In the genomic region with DNA sequence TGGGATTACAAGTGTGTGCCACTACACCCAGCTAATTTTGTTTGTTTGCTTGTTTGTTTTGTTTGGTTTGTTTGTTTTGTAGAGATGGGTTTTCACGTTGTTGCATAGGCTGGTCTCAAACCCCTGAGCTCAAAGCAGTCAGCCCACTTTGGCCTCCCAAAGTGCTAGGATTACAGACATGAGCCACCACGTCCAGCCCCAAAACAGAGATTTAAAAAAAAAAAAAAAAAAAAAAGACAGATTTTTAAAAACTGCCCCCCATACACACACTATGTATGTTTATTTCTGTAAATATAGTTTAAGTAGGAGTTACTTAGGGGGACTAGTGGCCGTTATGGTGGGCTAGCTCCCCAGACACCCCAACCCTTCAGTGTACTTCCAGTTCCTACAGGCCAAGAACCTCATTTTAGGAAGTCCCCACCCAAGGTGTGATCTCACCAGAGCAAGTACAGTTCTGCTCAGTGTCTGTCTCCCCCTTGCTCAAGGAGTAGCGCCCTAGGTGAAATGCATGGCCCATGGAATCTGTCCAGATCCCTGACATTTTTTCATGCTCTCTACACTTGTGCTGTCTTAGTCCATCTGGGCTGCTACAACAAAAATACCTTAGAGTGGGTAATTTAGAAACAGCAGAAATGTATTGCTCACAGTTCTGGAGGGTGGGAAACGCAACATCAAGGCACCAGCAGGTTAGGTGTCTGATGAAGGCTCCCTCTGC, we compare ENCODE assay signal across 12 cellular contexts. TPM values are rescaled to one million over a fixed set of nuclear protein-coding genes. Genes with fewer than 3 reads are reported as not detected.
DNase-seq lines count a peak whose midpoint lies in the region; ATAC-seq, FAIRE-seq and TF ChIP-seq lines count a peak whose summit lies in the region.
"Had no signal": no experiment of that assay in that cellular context is flagged by ENCODE, and none has a peak within 500 bp of the region (broad histone marks: within the 10 kb centered on the region; RNA-seq: fewer than 3 reads in every experiment).

No MANE protein-coding gene starts in this region.

- ATAC-seq in RWPE2 (ENCODE audit: low read depth): no peak
- ATAC-seq in HG02571 (IDR thresholded peaks at IDR 0.05; ENCODE audit: unreplicated experiment): no peak

- H3K4me1 ChIP-seq in RWPE2 (ENCODE audit: insufficient read depth, poor library complexity, severe bottlenecking): peaks cover 57% of the 10 kb centered on the region

- H3K4me1 Mint-ChIP-seq in CD14-positive monocyte (peaks cover 55% of the 10 kb centered on the region), immature natural killer cell (peaks cover 50% of the 10 kb centered on the region in 2 donors)

- DNase-seq in CD14-positive monocyte (ENCODE audit: low spot score) (peak; percentile 67), RWPE2 (ENCODE audit: low spot score) (no peak), immature natural killer cell (no peak), head of caudate nucleus (no peak), NCI-H446 treated with DMSO at 0.1 percent for 48 hours (lab: John Stamatoyannopoulos, UW) (no peak), GM19239 (ENCODE audit: insufficient read length, low spot score) (no peak)
- DNase-seq: activated gamma-delta T cell treated with Interleukin-2 at 50 U/mL for 16 hours, NCI-H2081 treated with DMSO at 0.1 percent for 48 hours, SW 1271 had no signal

- intact Hi-C loops in CD14-positive monocyte (cut with micrococcal nuclease): loop anchor here (1.0 to 5.0 kb wide), 3 partner anchors 8 to 103 kb away; a partner anchor contains a TSS
- intact Hi-C loops in head of caudate nucleus (cut with DNase I): loop anchor here (5.0 kb wide), 1 partner anchor 108 kb away; no protein-coding TSS in a partner anchor

- TF ChIP-seq CTCF in CD14-positive monocyte (IDR thresholded peaks at IDR 0.05) (no peak), RWPE2 (IDR thresholded peaks at IDR 0.05; ENCODE audit: poor library complexity, severe bottlenecking) (no peak)

- peak overlapping the region; percentile 95 for H3K27ac ChIP-seq in RWPE2 (ENCODE audit: poor library complexity, severe bottlenecking)
- peak overlapping the region in 15 of 21 experiments; percentile 21 to 100 (median 73) for H3K27ac ChIP-seq in skin epidermis

- H3K9me3 Mint-ChIP-seq in CD14-positive monocyte (peaks cover 0 to 2% (median 0%) of the 10 kb centered on the region in 7 donors), immature natural killer cell (no peaks in the 10 kb centered on the region)

- no peaks in the 10 kb centered on the region for H3K9me3 ChIP-seq in RWPE2 (ENCODE audit: severe bottlenecking)

- peak overlapping the region; percentile 90 to 97 (median 90) for H3K27ac Mint-ChIP-seq in CD14-positive monocyte
- peak overlapping the region; percentile 34 to 78 (median 40) for H3K27ac Mint-ChIP-seq in immature natural killer cell

- FAIRE-seq in GM19239 (lab: Jason Lieb, UNC): no peak

- H3K27me3 ChIP-seq in RWPE2 (ENCODE audit: insufficient read depth, poor library complexity, severe bottlenecking): no peaks in the 10 kb centered on the region

- H3K4me3 Mint-ChIP-seq in CD14-positive monocyte (peak overlapping the region in 1 of 2 donors; percentile 35), immature natural killer cell (peak overlapping the region in 4 of 5 donors; percentile 7 to 47 (median 32))

- H3K36me3 ChIP-seq in RWPE2 (ENCODE audit: low read depth): peaks cover 10% of the 10 kb centered on the region; the same call in 1 of the 2 replicates

- peaks cover 4 to 13% of the 10 kb centered on the region in 2 donors for H3K36me3 Mint-ChIP-seq in CD14-positive monocyte
- H3K36me3 Mint-ChIP-seq in immature natural killer cell: no peaks in the 10 kb centered on the region

- peaks cover 0 to 2% (median 0%) of the 10 kb centered on the region in 3 donors for H3K27me3 Mint-ChIP-seq in CD14-positive monocyte (ENCODE audit: low read depth in 3 of 3)
- no peaks in the 10 kb centered on the region for H3K27me3 Mint-ChIP-seq in immature natural killer cell (ENCODE audit: low read depth in 3 of 3)

- H3K4me3 ChIP-seq in RWPE2 (ENCODE audit: severe bottlenecking) (no peak overlapping the region), skin epidermis (no peak overlapping the region)

RNA-seq across cellular contexts. Expression of a gene that starts 1.6 kb away (rescaled TPM):
- polyA plus RNA-seq in CD14-positive monocyte (100 to 1,000 TPM; 129 to 139 TPM), immature natural killer cell (100 to 1,000 TPM; 119 to 268 (median 155) TPM)
- polyA plus RNA-seq: neural cell had no signal

RNA-seq across cellular contexts. Expression of a gene that starts 23.6 kb away (rescaled TPM):
- polyA plus RNA-seq in CD14-positive monocyte (10 to 100 TPM; 79.8 to 92.0 TPM), immature natural killer cell (100 to 1,000 TPM in 1 of 3 donors, 10 to 100 TPM in 2; 96.3 to 145 (median 98.9) TPM)

RNA-seq across cellular contexts. Expression of a gene that starts 23.9 kb away (rescaled TPM):
- polyA plus RNA-seq in CD14-positive monocyte (10 to 100 TPM; 90.8 to 98.7 TPM), immature natural killer cell (100 to 1,000 TPM in 2 of 3 donors, 10 to 100 TPM in 1; 71.8 to 158 (median 101) TPM)

RNA-seq across cellular contexts. Expression of a gene that starts 33.1 kb away (rescaled TPM):
- polyA plus RNA-seq in CD14-positive monocyte (100 to 1,000 TPM; 143 to 181 TPM), immature natural killer cell (1 to 10 TPM in 1 of 3 donors, under 1 TPM in 2; 0.19 to 2.9 (median 0.22) TPM)
- polyA plus RNA-seq: neural cell had no signal
